8 cellular contexts compared by ENCODE assay signal in the genomic region with DNA sequence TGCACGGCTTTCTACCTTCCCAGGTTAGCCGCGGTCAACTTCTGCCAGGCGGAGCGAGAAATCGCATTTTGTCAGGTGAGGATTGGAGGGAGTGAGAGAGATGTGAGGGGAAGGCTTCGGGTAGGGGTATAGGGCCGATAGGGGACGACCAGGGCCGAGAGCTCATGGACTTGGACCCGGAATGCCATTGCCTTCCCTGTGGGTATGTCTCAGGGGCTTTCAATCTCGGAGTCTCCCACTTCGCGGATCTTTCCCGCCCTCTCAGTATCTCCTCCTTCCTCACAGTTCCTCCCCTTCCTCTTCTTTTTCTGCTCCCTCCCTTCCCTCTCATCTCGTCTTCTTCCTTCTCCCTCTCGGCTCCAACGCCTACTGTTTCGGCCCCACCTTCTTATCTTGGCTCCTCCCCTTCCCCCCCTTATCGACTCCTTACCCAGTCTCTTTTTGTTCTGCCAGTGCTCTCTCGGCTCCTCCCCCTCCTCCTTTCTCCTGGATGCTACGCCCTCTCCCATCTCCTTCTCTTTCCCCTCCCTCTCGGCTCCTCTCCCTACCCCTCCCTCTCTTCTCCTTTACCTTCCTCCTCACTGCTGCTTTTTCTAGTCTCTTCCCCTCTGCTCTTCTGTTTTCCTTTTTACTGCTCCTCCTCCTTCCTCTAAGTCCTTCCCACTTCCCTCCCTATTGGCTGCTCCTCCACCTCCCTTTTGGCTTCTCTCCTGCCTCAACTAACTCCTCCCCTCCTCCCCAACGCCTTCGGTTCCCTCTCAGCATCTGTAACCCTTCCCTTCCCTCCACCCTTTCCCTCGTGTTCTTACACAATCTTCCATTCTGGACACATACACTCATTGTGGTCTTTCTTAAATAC. TPM values are rescaled to one million over a fixed set of nuclear protein-coding genes. Genes with fewer than 3 reads are reported as not detected.
DNase-seq lines count a peak whose midpoint lies in the region; ATAC-seq and TF ChIP-seq lines count a peak whose summit lies in the region.

No MANE protein-coding gene starts in this region.

- no peaks in the 10 kb centered on the region for H3K27me3 ChIP-seq in DND-41 (ENCODE audit: insufficient read depth, low read length, poor library complexity)
- no peaks in the 10 kb centered on the region for H3K27me3 ChIP-seq in Peyer's patch
- H3K27me3 ChIP-seq in fibroblast of lung (ENCODE audit: control insufficient read depth, insufficient read depth, low read length): no peaks in the 10 kb centered on the region
- no peaks in the 10 kb centered on the region for H3K27me3 ChIP-seq in naive thymus-derived CD4-positive, alpha-beta T cell (ENCODE audit: control insufficient read depth in 2 of 2, insufficient read depth in 2 of 2, low read length in 2 of 2)

- H3K4me3 ChIP-seq in DND-41 (ENCODE audit: low read depth in 1 of 2, low read length in 2 of 2) (peak overlapping the region; percentile 51 to 84; a peak in 3 of 4 replicates), Peyer's patch (peak overlapping the region; percentile 42 to 83 (median 54)), fibroblast of lung (replicated peaks in 1 of 4; ENCODE audit: control extremely low read depth in 1 of 4, insufficient read depth in 1 of 4, low read depth in 3 of 4, low read length in 4 of 4) (peak overlapping the region; percentile 58 to 80 (median 67))
- peak overlapping the region; percentile 84 for H3K4me3 ChIP-seq in naive thymus-derived CD4-positive, alpha-beta T cell (ENCODE audit: low read length)

- H2AFZ ChIP-seq in DND-41 (ENCODE audit: low read depth, low read length): peak overlapping the region; percentile 76
- H2AFZ ChIP-seq in fibroblast of lung (ENCODE audit: low read length): peak overlapping the region; percentile 68

- peaks cover 0 to 22% (median 11%) of the 10 kb centered on the region in 7 donors for H3K4me1 Mint-ChIP-seq in naive thymus-derived CD4-positive, alpha-beta T cell
- H3K4me1 Mint-ChIP-seq in stimulated activated naive CD8-positive, alpha-beta T cell treated with anti-CD3 and anti-CD28 coated beads, Interleukin-15, amount 100 ng/mL, for 72 hours: peaks cover 23% of the 10 kb centered on the region

- no peaks in the 10 kb centered on the region for H3K9me3 ChIP-seq in DND-41 (ENCODE audit: insufficient read depth, low read length, severe bottlenecking)
- no peaks in the 10 kb centered on the region for H3K9me3 ChIP-seq in KOPT-K1 (ENCODE audit: insufficient read depth, low read length, poor library complexity, severe bottlenecking)
- H3K9me3 ChIP-seq in Peyer's patch: no peaks in the 10 kb centered on the region
- H3K9me3 ChIP-seq in fibroblast of lung (ENCODE audit: control insufficient read depth, insufficient read depth, low read depth, low read length): no peaks in the 10 kb centered on the region
- no peaks in the 10 kb centered on the region for H3K9me3 ChIP-seq in naive thymus-derived CD4-positive, alpha-beta T cell (ENCODE audit: control insufficient read depth in 2 of 3, low read length in 3 of 3)

- CTCF ChIA-PET in naive thymus-derived CD4-positive, alpha-beta T cell (lab: Charles Lee): no interaction called here

- intact Hi-C loops in naive thymus-derived CD4-positive, alpha-beta T cell (cut with micrococcal nuclease): loop anchor here (1.0 to 10.0 kb wide), 6 partner anchors 30 to 936 kb away; a partner anchor contains a TSS

- TF ChIP-seq CTCF in DND-41 (IDR thresholded peaks at IDR 0.05; ENCODE audit: borderline replicate concordance, extremely low read depth, low read length, poor library complexity, severe bottlenecking) (no peak), Peyer's patch (IDR thresholded peaks at IDR 0.05) (no peak), fibroblast of lung (conservative IDR thresholded peaks at IDR 0.05 in 1 of 2, IDR thresholded peaks at IDR 0.05 in 1 of 2; ENCODE audit: low read depth in 1 of 2, low read length in 2 of 2) (no peak)

- no peaks in the 10 kb centered on the region for H3K27me3 Mint-ChIP-seq in naive thymus-derived CD4-positive, alpha-beta T cell
- no peaks in the 10 kb centered on the region for H3K27me3 Mint-ChIP-seq in stimulated activated naive CD8-positive, alpha-beta T cell treated with anti-CD3 and anti-CD28 coated beads, Interleukin-15, amount 100 ng/mL, for 72 hours

- peak overlapping the region; percentile 75 to 97 (median 91) for H3K27ac Mint-ChIP-seq in naive thymus-derived CD4-positive, alpha-beta T cell
- H3K27ac Mint-ChIP-seq in stimulated activated naive CD8-positive, alpha-beta T cell treated with anti-CD3 and anti-CD28 coated beads, Interleukin-15, amount 100 ng/mL, for 72 hours: peak overlapping the region; percentile 82 to 86

- H4K20me1 ChIP-seq in DND-41 (ENCODE audit: insufficient read depth, low read length): no peaks in the 10 kb centered on the region
- no peaks in the 10 kb centered on the region for H4K20me1 ChIP-seq in fibroblast of lung (ENCODE audit: control insufficient read depth, extremely low read depth, insufficient read depth, low read length)

- H3K4me2 ChIP-seq in DND-41 (ENCODE audit: insufficient read depth, low read length) (peak overlapping the region; percentile 85), fibroblast of lung (ENCODE audit: extremely low read depth, insufficient read depth, low read length) (peak overlapping the region; percentile 80)

- POLR2A ChIA-PET in naive thymus-derived CD4-positive, alpha-beta T cell (lab: Charles Lee): interaction anchor here (0.5 to 2.1 kb wide), 3 partner anchors 30 to 413 kb away, joined by 4 to 11 read pairs (median 7); a partner anchor contains a TSS

- H3K9ac ChIP-seq in DND-41 (ENCODE audit: low read depth, low read length) (peak overlapping the region; percentile 69), fibroblast of lung (ENCODE audit: insufficient read depth, low read length) (peak overlapping the region; percentile 36)

- H3K4me1 ChIP-seq in DND-41 (ENCODE audit: insufficient read depth, low read length) (peaks cover 25% of the 10 kb centered on the region), Peyer's patch (peaks cover 0 to 4% (median 0%) of the 10 kb centered on the region in 4 donors), fibroblast of lung (ENCODE audit: control insufficient read depth, extremely low read depth, insufficient read depth, low read length) (no peaks in the 10 kb centered on the region)
- peaks cover 0 to 7% of the 10 kb centered on the region in 2 donors for H3K4me1 ChIP-seq in naive thymus-derived CD4-positive, alpha-beta T cell (ENCODE audit: control insufficient read depth in 2 of 2, insufficient read depth in 2 of 2, low read length in 2 of 2)

- peak; percentile 88 for DNase-seq in DND-41
- DNase-seq in Peyer's patch: peak; percentile 68 to 86 (median 71)
- peak; percentile 25 for DNase-seq in activated T-helper 1 cell treated with Interleukin-2 at 50 U/mL for 16 hours (ENCODE audit: low read depth)
- peak; percentile 91 to 96 for DNase-seq in fibroblast of lung (ENCODE audit: low read depth in 2 of 2)
- DNase-seq in naive thymus-derived CD4-positive, alpha-beta T cell: peak; percentile 10 to 59 (median 39)
- peak; percentile 40 to 43 for DNase-seq in stimulated activated naive CD8-positive, alpha-beta T cell treated with anti-CD3 and anti-CD28 coated beads, Interleukin-15, amount 100 ng/mL, for 72 hours

- H3K27ac ChIP-seq in DND-41 (ENCODE audit: low read length) (peak overlapping the region; percentile 78), KOPT-K1 (ENCODE audit: low read depth, low read length, poor library complexity, severe bottlenecking) (peak overlapping the region; percentile 79), Peyer's patch (peak overlapping the region; percentile 65 to 83 (median 78)), fibroblast of lung (ENCODE audit: insufficient read depth, low read length) (peak overlapping the region; percentile 69)
- H3K27ac ChIP-seq in naive thymus-derived CD4-positive, alpha-beta T cell (ENCODE audit: low read depth, low read length): peak overlapping the region; percentile 89

- H3K9me3 Mint-ChIP-seq in naive thymus-derived CD4-positive, alpha-beta T cell: no peaks in the 10 kb centered on the region
- H3K9me3 Mint-ChIP-seq in stimulated activated naive CD8-positive, alpha-beta T cell treated with anti-CD3 and anti-CD28 coated beads, Interleukin-15, amount 100 ng/mL, for 72 hours: no peaks in the 10 kb centered on the region

- H3K36me3 ChIP-seq in DND-41 (ENCODE audit: insufficient read depth, low read length): no peaks in the 10 kb centered on the region
- H3K36me3 ChIP-seq in KOPT-K1 (ENCODE audit: insufficient read depth, low read length): no peaks in the 10 kb centered on the region
- no peaks in the 10 kb centered on the region for H3K36me3 ChIP-seq in Peyer's patch
- no peaks in the 10 kb centered on the region for H3K36me3 ChIP-seq in fibroblast of lung (ENCODE audit: control insufficient read depth, insufficient read depth, low read length)
- H3K36me3 ChIP-seq in naive thymus-derived CD4-positive, alpha-beta T cell (ENCODE audit: control insufficient read depth in 2 of 3, insufficient read depth in 3 of 3, low read length in 3 of 3): no peaks in the 10 kb centered on the region

- no peak for TF ChIP-seq POLR2A in Peyer's patch (IDR thresholded peaks at IDR 0.05)

- H3K36me3 Mint-ChIP-seq in naive thymus-derived CD4-positive, alpha-beta T cell: no peaks in the 10 kb centered on the region

- peak; percentile 77 for ATAC-seq in DND-41 (ENCODE audit: insufficient read depth, low read depth)
- peak; percentile 67 for ATAC-seq in GM21786 (IDR thresholded peaks at IDR 0.05; ENCODE audit: unreplicated experiment)
- ATAC-seq in naive thymus-derived CD4-positive, alpha-beta T cell: peak; percentile 75
- ATAC-seq in stimulated activated naive CD8-positive, alpha-beta T cell treated with anti-CD3 and anti-CD28 coated beads, Interleukin-15, amount 100 ng/mL, for 72 hours: peak; percentile 77

- H3K4me3 Mint-ChIP-seq in naive thymus-derived CD4-positive, alpha-beta T cell: peak overlapping the region; percentile 87 to 97 (median 96)
- peak overlapping the region; percentile 88 to 92 for H3K4me3 Mint-ChIP-seq in stimulated activated naive CD8-positive, alpha-beta T cell treated with anti-CD3 and anti-CD28 coated beads, Interleukin-15, amount 100 ng/mL, for 72 hours

- H3K79me2 ChIP-seq in DND-41 (ENCODE audit: insufficient read depth, low read length) (no peaks in the 10 kb centered on the region; the same call in 1 of the 2 replicates), fibroblast of lung (ENCODE audit: control insufficient read depth, insufficient read depth, low read length) (no peaks in the 10 kb centered on the region)

RNA-seq across cellular contexts. Expression of a gene that starts 29.4 kb away (rescaled TPM):
- 100 to 1,000 TPM; 128 to 228 (median 143) TPM for total RNA-seq in Peyer's patch
- total RNA-seq in fibroblast of lung: 121 and 139 TPM in 2 replicates
- polyA plus RNA-seq in fibroblast of lung: 159 and 223 TPM in 2 replicates
- 128 and 178 TPM in 2 replicates for polyA plus RNA-seq in fibroblast of lung (2012)
- polyA minus RNA-seq in fibroblast of lung (ENCODE audit: low replicate concordance): 70.1 and 74.8 TPM in 2 replicates
- total RNA-seq in naive thymus-derived CD4-positive, alpha-beta T cell: 100 to 1,000 TPM; 204 to 263 (median 259) TPM
- 100 to 1,000 TPM; 194 to 217 TPM for polyA plus RNA-seq in naive thymus-derived CD4-positive, alpha-beta T cell

Comparison
In these comparisons a context has a peak if more than half of its experiments do, and no peak if none do; other contexts are left out.
1. Peak in every context shown above with its lines: DNase-seq, ATAC-seq, H3K4me3 ChIP-seq and H3K27ac ChIP-seq.
2. DNase-seq: peak in every context shown above with its lines; median percentile 94 in fibroblast of lung; 88 in DND-41; 71 in Peyer's patch; 42 in stimulated activated naive CD8-positive, alpha-beta T cell treated with anti-CD3 and anti-CD28 coated beads, Interleukin-15, amount 100 ng/mL, for 72 hours; 39 in naive thymus-derived CD4-positive, alpha-beta T cell; 25 in activated T-helper 1 cell treated with Interleukin-2 at 50 U/mL for 16 hours.